8 cellular contexts compared by ENCODE assay signal in genomic region chr7:15685358-15686181, GRCh38. TPM values are rescaled to one million over a fixed set of nuclear protein-coding genes. Genes with fewer than 3 reads are reported as not detected.
DNase-seq lines count a peak whose midpoint lies in the region; ATAC-seq, FAIRE-seq and TF ChIP-seq lines count a peak whose summit lies in the region.

No MANE protein-coding gene starts in this region.

- H3K79me2 ChIP-seq in GM23338 (replicated peaks; ENCODE audit: insufficient read depth), result no peaks in the 10 kb centered on the region

- H3K4me3 Mint-ChIP-seq in GM23338, result peak overlapping the region; percentile 75

- peaks cover 32% of the 10 kb centered on the region for H3K4me1 Mint-ChIP-seq in GM23338

- DNase-seq in GM23338 (ENCODE audit: low spot score) (peak; percentile 74), amniotic epithelial cell (ENCODE audit: low read depth) (peak; percentile 58), cortex of kidney (lab: John Stamatoyannopoulos, UW) (no peak), D721Med (ENCODE audit: insufficient read length, low spot score) (no peak), KBM-7 (no peak)

- in situ Hi-C loops in KBM-7 (cut with MboI; ENCODE audit: low pct_unique_long_range_greater_than_20kb, low sequenced_read_pairs), result no loop called here

- FAIRE-seq in D721Med (lab: Jason Lieb, UNC), result no peak

- peaks cover 50% of the 10 kb centered on the region for H3K27me3 Mint-ChIP-seq in GM23338 (ENCODE audit: insufficient read depth, low read depth, poor library complexity)

- peak overlapping the region; percentile 65 for H3K4me3 ChIP-seq in GM23338
- peak overlapping the region; percentile 40 for H3K4me3 ChIP-seq in iPS-11a (ENCODE audit: low read depth, low read length)
- H3K4me3 ChIP-seq in skin epidermis, result peak overlapping the region; percentile 29 to 45 (median 41)

- H3K9me2 ChIP-seq in GM23338 (ENCODE audit: insufficient read depth), result no peaks in the 10 kb centered on the region

- H4K20me1 ChIP-seq in GM23338 (replicated peaks; ENCODE audit: insufficient read depth), result no peaks in the 10 kb centered on the region

- no peak overlapping the region for H3K27ac Mint-ChIP-seq in GM23338

- H3K4me2 ChIP-seq in GM23338, result peak overlapping the region; percentile 75

- H3K27ac ChIP-seq in GM23338 (ENCODE audit: low read depth), result no peak overlapping the region
- H3K27ac ChIP-seq in skin epidermis, result peak overlapping the region in 20 of 21 experiments; percentile 37 to 89 (median 75)

- peaks cover 25% of the 10 kb centered on the region for H3K4me1 ChIP-seq in GM23338 (ENCODE audit: insufficient read depth)

- TF ChIP-seq CTCF in GM23338 (conservative IDR thresholded peaks at IDR 0.05; ENCODE audit: low read depth in 2 of 2), result no peak
- TF ChIP-seq CTCF in D721Med (IDR thresholded peaks at IDR 0.05; ENCODE audit: insufficient read depth, missing control alignments), result no peak

- H3K36me3 Mint-ChIP-seq in GM23338 (ENCODE audit: low read depth), result no peaks in the 10 kb centered on the region

- H3K9me3 Mint-ChIP-seq in GM23338, result no peaks in the 10 kb centered on the region

- H2AFZ ChIP-seq in GM23338, result peak overlapping the region; percentile 95

- H3K36me3 ChIP-seq in GM23338 (ENCODE audit: insufficient read depth), result no peaks in the 10 kb centered on the region

- peaks cover 62% of the 10 kb centered on the region for H3K27me3 ChIP-seq in GM23338 (ENCODE audit: insufficient read depth)

- H3F3A ChIP-seq in GM23338 (replicated peaks; ENCODE audit: low read depth), result peaks cover 3% of the 10 kb centered on the region; the same call in 1 of the 2 replicates

- peak; percentile 75 for ATAC-seq in GM23338
- no peak for ATAC-seq in HG03469 (IDR thresholded peaks at IDR 0.05; ENCODE audit: unreplicated experiment)

TF ChIP-seq in GM23338, 12 proteins besides CTCF, POLR2A, EP300 and RAD21:
- peak; percentile 43 for TF ChIP-seq EZH2 (IDR thresholded peaks at IDR 0.05; ENCODE audit: low read depth, unreplicated experiment)
- TF ChIP-seq REST (IDR thresholded peaks at IDR 0.05; ENCODE audit: unreplicated experiment), result no peak
- TF ChIP-seq JUNB (IDR thresholded peaks at IDR 0.05; ENCODE audit: unreplicated experiment), result no peak
TF ChIP-seq in GM23338: peak in this region for 1.

RNA-seq across cellular contexts. Expression of gene MEOX2, which starts 0.9 kb away (rescaled TPM):
- total RNA-seq in GM23338 (2014; rRNA removed; shearing (Covaris generic)), result 1.2 and 2.1 TPM in 2 replicates
- polyA plus RNA-seq in GM23338 (2016; fragmentation: Nextera tagmentation; extraction: Ambion mirVana), result 0.42 and 0.50 TPM in 2 replicates

Comparison
In these comparisons a context has a peak if more than half of its experiments do, and no peak if none do; other contexts are left out.
1. DNase-seq: peak in GM23338 (single experiment) and amniotic epithelial cell (single experiment); none in cortex of kidney (single experiment), D721Med (single experiment) and KBM-7 (single experiment).
2. Peak in every context shown above with its lines, with median percentiles within 50 percentile points of each other: H3K4me3 ChIP-seq.